8 cellular contexts compared by ENCODE assay signal in genomic region chr4:156169011-156169410, GRCh38.
DNase-seq lines count a peak whose midpoint lies in the region; ATAC-seq and TF ChIP-seq lines count a peak whose summit lies in the region.

No MANE protein-coding gene starts in this region.

- POLR2A ChIA-PET in HEK293 (lab: Yijun Ruan, JAX): no interaction called here
- POLR2A ChIA-PET in activated CD4-positive, alpha-beta memory T cell treated with anti-CD3 and anti-CD28 coated beads, Interleukin-2, amount 10 ng/mL, durations not matched to agents 7 days and 5 days (lab: Charles Lee): no interaction called here

- H3K27me3 Mint-ChIP-seq in activated CD4-positive, alpha-beta memory T cell treated with anti-CD3 and anti-CD28 coated beads, Interleukin-2, amount 10 ng/mL, durations not matched to agents 7 days and 5 days: no peaks in the 10 kb centered on the region
- H3K27me3 Mint-ChIP-seq in activated T-cell treated with anti-CD3 and anti-CD28 coated beads, Interleukin-2, amount 50 U/mL, for 72 hours (ENCODE audit: low read depth): no peaks in the 10 kb centered on the region

- no peak overlapping the region for H3K4me3 ChIP-seq in HEK293 (ENCODE audit: low read depth, low read length)

- no peak overlapping the region for H3K27ac Mint-ChIP-seq in activated CD4-positive, alpha-beta memory T cell treated with anti-CD3 and anti-CD28 coated beads, Interleukin-2, amount 10 ng/mL, durations not matched to agents 7 days and 5 days
- H3K27ac Mint-ChIP-seq in activated T-cell treated with anti-CD3 and anti-CD28 coated beads, Interleukin-2, amount 50 U/mL, for 72 hours: no peak overlapping the region

- no peaks in the 10 kb centered on the region for H3K9me3 Mint-ChIP-seq in activated CD4-positive, alpha-beta memory T cell treated with anti-CD3 and anti-CD28 coated beads, Interleukin-2, amount 10 ng/mL, durations not matched to agents 7 days and 5 days
- H3K9me3 Mint-ChIP-seq in activated T-cell treated with anti-CD3 and anti-CD28 coated beads, Interleukin-2, amount 50 U/mL, for 72 hours: peaks cover 2 to 4% of the 10 kb centered on the region in 2 donors

- H3K4me1 Mint-ChIP-seq in activated CD4-positive, alpha-beta memory T cell treated with anti-CD3 and anti-CD28 coated beads, Interleukin-2, amount 10 ng/mL, durations not matched to agents 7 days and 5 days: no peaks in the 10 kb centered on the region
- no peaks in the 10 kb centered on the region for H3K4me1 Mint-ChIP-seq in activated T-cell treated with anti-CD3 and anti-CD28 coated beads, Interleukin-2, amount 50 U/mL, for 72 hours (ENCODE audit: low read depth)

- no peaks in the 10 kb centered on the region for H3K36me3 Mint-ChIP-seq in activated CD4-positive, alpha-beta memory T cell treated with anti-CD3 and anti-CD28 coated beads, Interleukin-2, amount 10 ng/mL, durations not matched to agents 7 days and 5 days (ENCODE audit: low read depth)
- no peaks in the 10 kb centered on the region for H3K36me3 Mint-ChIP-seq in activated T-cell treated with anti-CD3 and anti-CD28 coated beads, Interleukin-2, amount 50 U/mL, for 72 hours (ENCODE audit: insufficient read depth in 2 of 2)

- CTCF ChIA-PET in HEK293 (lab: Yijun Ruan, JAX): interaction anchor here (0.6 to 2.3 kb wide), 4 partner anchors 126 to 360 kb away, joined by 3 to 13 read pairs (median 4); no protein-coding TSS in a partner anchor
- CTCF ChIA-PET in activated CD4-positive, alpha-beta memory T cell treated with anti-CD3 and anti-CD28 coated beads, Interleukin-2, amount 10 ng/mL, durations not matched to agents 7 days and 5 days (lab: Charles Lee): no interaction called here

- H3K4me1 ChIP-seq in HEK293 (ENCODE audit: control insufficient read depth, insufficient read depth, low read length): no peaks in the 10 kb centered on the region

- no peak overlapping the region for H3K27ac ChIP-seq in HEK293 (ENCODE audit: extremely low read depth, low read depth, low read length)

- H3K4me3 Mint-ChIP-seq in activated CD4-positive, alpha-beta memory T cell treated with anti-CD3 and anti-CD28 coated beads, Interleukin-2, amount 10 ng/mL, durations not matched to agents 7 days and 5 days: no peak overlapping the region
- no peak overlapping the region for H3K4me3 Mint-ChIP-seq in activated T-cell treated with anti-CD3 and anti-CD28 coated beads, Interleukin-2, amount 50 U/mL, for 72 hours

- H3K36me3 ChIP-seq in HEK293 (ENCODE audit: control insufficient read depth in 2 of 2, insufficient read depth in 1 of 2, low read length in 2 of 2): no peaks in the 10 kb centered on the region

- ATAC-seq in activated T-cell treated with anti-CD3 and anti-CD28 coated beads, Interleukin-2, amount 50 U/mL, for 72 hours (replicated peaks in 1 of 2): no peak

- TF ChIP-seq CTCF in HEK293 (tag by site-specific recombination; IDR thresholded peaks at IDR 0.05): peak; percentile 25; the same call in 1 of the 2 replicates

- no peaks in the 10 kb centered on the region for H3K9me3 ChIP-seq in HEK293 (ENCODE audit: control insufficient read depth, insufficient read depth, low read depth, low read length)

- peak; percentile 78 for DNase-seq in GM04503 (ENCODE audit: low read depth)
- peak; percentile 14 for DNase-seq in NCI-H2227 treated with DMSO at 0.1 percent for 48 hours (lab: John Stamatoyannopoulos, UW)
- DNase-seq in cerebellar cortex (ENCODE audit: low spot score): peak; percentile 70
- DNase-seq in lung microvascular endothelial cell (ENCODE audit: low read depth in 2 of 2): peak; percentile 23 to 29
- DNase-seq in stimulated activated CD4-positive, alpha-beta T cell treated with anti-CD3 and anti-CD28 coated beads, Interleukin-4, amount 100 ng/mL, for 1 hour: no peak
- DNase-seq in activated CD4-positive, alpha-beta memory T cell treated with anti-CD3 and anti-CD28 coated beads, Interleukin-2, amount 10 ng/mL, durations not matched to agents 7 days and 5 days: no peak
- DNase-seq in activated T-cell treated with anti-CD3 and anti-CD28 coated beads, Interleukin-2, amount 50 U/mL, for 72 hours: no peak

TF ChIP-seq in HEK293, 187 proteins besides CTCF, POLR2A, EP300 and RAD21:
- TF ChIP-seq ZNF302 (tag by site-specific recombination; IDR thresholded peaks at IDR 0.05; ENCODE audit: low read depth) (no peak), ZNF654 (tag by site-specific recombination; IDR thresholded peaks at IDR 0.05; ENCODE audit: low read depth) (peak; percentile 63)

Comparison
In these comparisons a context has a peak if more than half of its experiments do, and no peak if none do; other contexts are left out.
1. DNase-seq: peak in GM04503 (single experiment), NCI-H2227 treated with DMSO at 0.1 percent for 48 hours (single experiment), cerebellar cortex (single experiment) and lung microvascular endothelial cell (2 of 2); none in stimulated activated CD4-positive, alpha-beta T cell treated with anti-CD3 and anti-CD28 coated beads, Interleukin-4, amount 100 ng/mL, for 1 hour (single experiment), activated CD4-positive, alpha-beta memory T cell treated with anti-CD3 and anti-CD28 coated beads, Interleukin-2, amount 10 ng/mL, durations not matched to agents 7 days and 5 days (single experiment) and activated T-cell treated with anti-CD3 and anti-CD28 coated beads, Interleukin-2, amount 50 U/mL, for 72 hours (0 of 2).